ENCODE assay signal across 12 cellular contexts in the genomic region with DNA sequence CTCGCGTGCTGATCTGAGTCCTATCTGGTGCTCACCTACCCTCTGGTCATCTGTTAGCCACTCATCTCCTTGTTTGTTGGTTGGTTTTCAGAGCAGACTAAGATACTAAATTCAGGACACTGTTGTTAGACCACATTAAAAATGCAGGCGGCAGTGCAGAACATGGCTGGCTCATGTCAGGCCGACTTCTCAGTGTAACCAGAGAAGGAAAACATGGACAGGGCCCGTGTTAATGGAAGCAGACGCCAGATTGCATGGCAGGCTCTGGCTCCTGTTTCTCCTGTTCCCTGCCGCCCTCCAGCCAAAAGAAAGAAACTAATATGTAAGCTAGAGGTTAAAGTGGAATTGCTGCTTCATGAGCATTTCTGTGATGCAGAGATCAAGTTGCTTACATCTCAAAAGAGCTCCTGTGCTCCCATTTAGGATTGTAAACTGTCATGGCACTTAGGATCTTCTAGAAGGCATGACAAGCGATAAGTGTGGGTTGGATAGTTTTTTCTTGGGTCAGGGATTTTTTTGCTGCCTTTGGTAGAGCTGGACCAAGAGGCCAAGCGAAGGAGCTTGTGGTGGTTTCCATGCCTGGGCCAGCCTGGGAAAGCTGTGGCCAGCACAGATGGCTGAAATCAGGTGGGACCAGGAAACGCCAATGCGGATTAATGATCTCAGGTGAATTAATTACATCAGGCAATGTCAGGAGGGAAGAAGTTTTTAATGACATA. TPM values are rescaled to one million over a fixed set of nuclear protein-coding genes. Genes with fewer than 3 reads are reported as not detected.
DNase-seq lines count a peak whose midpoint lies in the region; TF ChIP-seq lines count a peak whose summit lies in the region.
"Had no signal": no experiment of that assay in that cellular context is flagged by ENCODE, and none has a peak within 500 bp of the region (broad histone marks: within the 10 kb centered on the region; RNA-seq: fewer than 3 reads in every experiment).

No MANE protein-coding gene starts in this region.

- peaks cover 17% of the 10 kb centered on the region for H3K4me1 Mint-ChIP-seq in mesothelial cell of epicardium

- no peak overlapping the region for H3K4me3 ChIP-seq in testis

- no peak overlapping the region for H3K4me3 Mint-ChIP-seq in mesothelial cell of epicardium
- H3K4me3 Mint-ChIP-seq: CD8-positive, alpha-beta memory T cell had no signal

- H3K36me3 ChIP-seq in testis (ENCODE audit: low read depth, missing control alignments) = no peaks in the 10 kb centered on the region

- intact Hi-C loops in testis (cut with DNase I; ENCODE audit: low total_unique reads) = no loop called here

- TF ChIP-seq CTCF in mesothelial cell of epicardium (IDR thresholded peaks at IDR 0.05; ENCODE audit: unreplicated experiment) (no peak), testis (IDR thresholded peaks at IDR 0.05) (no peak)

- no peaks in the 10 kb centered on the region for H3K27me3 ChIP-seq in testis

- H3K27ac Mint-ChIP-seq in mesothelial cell of epicardium = peak overlapping the region; percentile 76

- H3K27ac ChIP-seq in testis = no peak overlapping the region
- H3K27ac ChIP-seq: HL-60 had no signal

- H3K9me3 Mint-ChIP-seq in mesothelial cell of epicardium = peaks cover 3% of the 10 kb centered on the region
- H3K9me3 Mint-ChIP-seq: CD8-positive, alpha-beta memory T cell had no signal

- peak; percentile 67 to 83 for DNase-seq in NCI-H524 (lab: John Stamatoyannopoulos, UW)
- peak; percentile 66 for DNase-seq in cerebellum (ENCODE audit: low spot score)
- DNase-seq in mesothelial cell of epicardium (ENCODE audit: low spot score in 2 of 2, unreplicated experiment in 2 of 2) = no peak
- peak; percentile 26 for DNase-seq in superior temporal gyrus (ENCODE audit: extremely low spot score)
- no peak for DNase-seq in NCI-H1436 (lab: John Stamatoyannopoulos, UW)
- DNase-seq in NCI-H146 treated with DMSO at 0.1 percent for 48 hours (lab: John Stamatoyannopoulos, UW; ENCODE audit: unreplicated experiment) = no peak
- no peak for DNase-seq in testis
- DNase-seq: activated CD4-positive, CD25-positive, alpha-beta regulatory T cell treated with anti-CD3 and anti-CD28 coated beads, Interleukin-2, amount 50 U/mL, for 72 hours; activated T-cell treated with anti-CD3 and anti-CD28 coated beads, Interleukin-2, amount 50 U/mL, for 48 hours; CD8-positive, alpha-beta memory T cell; MM.1S had no signal

- no peaks in the 10 kb centered on the region for H3K27me3 Mint-ChIP-seq in mesothelial cell of epicardium (ENCODE audit: low read depth)
- H3K27me3 Mint-ChIP-seq: CD8-positive, alpha-beta memory T cell had no signal

- peaks cover 8% of the 10 kb centered on the region for H3K36me3 Mint-ChIP-seq in mesothelial cell of epicardium

- no peaks in the 10 kb centered on the region for H3K9me3 ChIP-seq in testis

- H3K4me1 ChIP-seq in testis = no peaks in the 10 kb centered on the region

- 81 to 85% methylated on average over 11 of the region's 11 CpGs for WGBS in testis, 2 donors

- no peak for TF ChIP-seq POLR2A in testis (IDR thresholded peaks at IDR 0.05)

RNA-seq across cellular contexts. Expression of a gene that starts 56.1 kb away (rescaled TPM):
- total RNA-seq in cerebellum = 12.2 TPM
- 7.5 to 9.9 TPM (median 8.7 TPM) in 3 replicates for total RNA-seq in mesothelial cell of epicardium
- 10 to 100 TPM; 39.8 to 48.3 TPM for total RNA-seq in testis
- polyA plus RNA-seq in testis (ENCODE audit: insufficient read depth, low read depth, low replicate concordance) = 20.5 TPM

Comparison
In these comparisons a context has a peak if more than half of its experiments do, and no peak if none do; other contexts are left out.
1. DNase-seq: peak in NCI-H524 (2 of 2), cerebellum (single experiment) and superior temporal gyrus (single experiment); none in mesothelial cell of epicardium (0 of 2), NCI-H1436 (single experiment), NCI-H146 treated with DMSO at 0.1 percent for 48 hours (single experiment) and testis (single experiment).